8 cellular contexts compared by ENCODE assay signal in genomic region chr7:42493436-42494198, GRCh38.
DNase-seq lines count a peak whose midpoint lies in the region; ATAC-seq and TF ChIP-seq lines count a peak whose summit lies in the region.

No MANE protein-coding gene starts in this region.

- TF ChIP-seq CTCF in GM23338 (conservative IDR thresholded peaks at IDR 0.05; ENCODE audit: low read depth in 2 of 2) (no peak), VCaP (conservative IDR thresholded peaks at IDR 0.05) (peak; percentile 31), omental fat pad (IDR thresholded peaks at IDR 0.05) (no peak), GM10266 (IDR thresholded peaks at IDR 0.05; ENCODE audit: control insufficient read depth, insufficient read depth, low read depth, missing control alignments) (no peak)

- H3K27ac ChIP-seq in GM23338 (ENCODE audit: low read depth) (no peak overlapping the region), VCaP (peak overlapping the region; percentile 54)

- H3K27ac Mint-ChIP-seq in GM23338, result no peak overlapping the region

- H2AFZ ChIP-seq in GM23338, result peak overlapping the region; percentile 99

- H3K4me1 Mint-ChIP-seq in GM23338, result peaks cover 19% of the 10 kb centered on the region

- H3K4me3 ChIP-seq in GM23338, result peak overlapping the region; percentile 66

- H3K36me3 ChIP-seq in GM23338 (ENCODE audit: insufficient read depth), result no peaks in the 10 kb centered on the region

- H3K4me3 Mint-ChIP-seq in GM23338, result peak overlapping the region; percentile 79

- peaks cover 18% of the 10 kb centered on the region; the same call in 1 of the 2 replicates for H3K27me3 ChIP-seq in GM23338 (ENCODE audit: insufficient read depth)

- H3K27me3 Mint-ChIP-seq in GM23338 (ENCODE audit: insufficient read depth, low read depth, poor library complexity), result peaks cover 5% of the 10 kb centered on the region

- peak; percentile 97 for ATAC-seq in GM23338
- peak; percentile 98 for ATAC-seq in omental fat pad (ENCODE audit: low FRiP score)
- ATAC-seq in HG03442 (IDR thresholded peaks at IDR 0.05; ENCODE audit: unreplicated experiment), result no peak
- ATAC-seq in GM18907 (IDR thresholded peaks at IDR 0.05; ENCODE audit: unreplicated experiment), result no peak

- no peaks in the 10 kb centered on the region for H3K79me2 ChIP-seq in GM23338 (replicated peaks; ENCODE audit: insufficient read depth)

- H3F3A ChIP-seq in GM23338 (replicated peaks; ENCODE audit: low read depth), result no peaks in the 10 kb centered on the region

- H3K4me1 ChIP-seq in GM23338 (ENCODE audit: insufficient read depth), result peaks cover 13% of the 10 kb centered on the region

- no peaks in the 10 kb centered on the region for H3K9me3 Mint-ChIP-seq in GM23338

- H3K36me3 Mint-ChIP-seq in GM23338 (ENCODE audit: low read depth), result no peaks in the 10 kb centered on the region

- H3K4me2 ChIP-seq in GM23338, result peak overlapping the region; percentile 89

- H4K20me1 ChIP-seq in GM23338 (replicated peaks; ENCODE audit: insufficient read depth), result no peaks in the 10 kb centered on the region

- 0 out of 2 replicates have a peak, but pooled peaks cover 2% of the 10 kb centered on the region for H3K9me2 ChIP-seq in GM23338 (ENCODE audit: insufficient read depth)

- DNase-seq in GM23338 (ENCODE audit: low spot score), result peak; percentile 83
- DNase-seq in glomerular endothelial cell (ENCODE audit: extremely low read depth, low read depth, low spot score), result peak; percentile 1
- DNase-seq in omental fat pad (ENCODE audit: low spot score), result peak; percentile 35
- no peak for DNase-seq in GM10266 (ENCODE audit: extremely low spot score)
- DNase-seq in HT-29 (ENCODE audit: low spot score), result no peak

TF ChIP-seq in GM23338, 12 proteins besides CTCF, POLR2A, EP300 and RAD21:
- TF ChIP-seq ZNF114 (CRISPR knock-in tag; IDR thresholded peaks at IDR 0.05) (no peak), ZNF462 (CRISPR knock-in tag; IDR thresholded peaks at IDR 0.05) (no peak), ETS1 (IDR thresholded peaks at IDR 0.05) (no peak), EZH2 (IDR thresholded peaks at IDR 0.05; ENCODE audit: low read depth, unreplicated experiment) (no peak), POLR2AphosphoS5 (IDR thresholded peaks at IDR 0.05; ENCODE audit: low read depth) (no peak), REST (IDR thresholded peaks at IDR 0.05; ENCODE audit: unreplicated experiment) (no peak), ZNF331 (CRISPR knock-in tag; IDR thresholded peaks at IDR 0.05; ENCODE audit: low read depth) (no peak), NANOG (IDR thresholded peaks at IDR 0.05; ENCODE audit: borderline replicate concordance) (no peak), JUNB (IDR thresholded peaks at IDR 0.05; ENCODE audit: unreplicated experiment) (no peak), STAT1 (IDR thresholded peaks at IDR 0.05; ENCODE audit: unreplicated experiment) (no peak), CREB1 (CRISPR knock-in tag; IDR thresholded peaks at IDR 0.05; ENCODE audit: low read depth) (no peak), EZH2phosphoT487 (IDR thresholded peaks at IDR 0.05; ENCODE audit: unreplicated experiment) (no peak)

Comparison
In these comparisons a context has a peak if more than half of its experiments do, and no peak if none do; other contexts are left out.
1. ATAC-seq: peak in GM23338 (single experiment) and omental fat pad (single experiment); none in HG03442 (single experiment) and GM18907 (single experiment).
2. DNase-seq: peak in GM23338 (single experiment), glomerular endothelial cell (single experiment) and omental fat pad (single experiment); none in GM10266 (single experiment) and HT-29 (single experiment).